11 cellular contexts compared by ENCODE assay signal in the genomic region with DNA sequence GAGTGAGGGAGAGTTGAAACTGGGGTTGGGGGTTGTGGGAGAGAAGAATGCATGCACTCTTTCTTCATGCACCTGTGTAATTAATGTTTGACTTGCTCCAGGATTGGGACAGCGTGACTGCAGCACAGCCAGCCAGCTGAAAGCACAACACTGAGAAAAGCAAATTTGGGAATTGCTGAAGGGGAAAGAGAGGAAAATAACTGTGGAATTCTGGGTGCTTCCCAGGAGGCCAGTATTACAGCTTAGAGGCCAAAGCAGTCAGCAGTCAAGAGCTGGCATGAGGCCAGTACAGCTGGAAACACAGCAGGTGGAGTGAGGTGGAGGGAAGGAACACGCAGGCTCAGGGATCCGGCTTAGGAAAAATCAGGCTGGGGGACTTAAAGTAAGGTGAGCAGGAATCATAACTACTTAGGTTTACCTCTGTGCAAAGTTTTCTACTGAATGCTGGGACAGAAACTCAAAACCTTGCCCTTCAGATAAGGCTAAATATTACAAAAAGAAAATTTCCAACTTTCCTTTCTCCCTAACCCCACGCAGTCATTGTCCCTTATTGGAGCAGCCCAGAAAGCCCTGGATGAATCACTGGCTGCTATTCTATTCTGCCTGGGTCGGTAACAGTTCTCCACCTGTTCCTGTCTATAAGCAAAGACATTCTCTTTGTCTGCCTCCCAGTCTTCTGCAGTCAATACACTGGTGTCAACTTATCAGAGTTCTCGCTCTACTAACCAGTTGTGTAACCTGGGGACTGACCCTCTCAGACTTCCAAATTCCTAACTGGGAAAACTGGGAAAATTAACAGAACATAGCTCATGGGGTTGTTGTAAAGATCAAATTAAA.
A peak's percentile ranks its signal among the peaks of the same experiment; 100 is the strongest.
DNase-seq lines count a peak whose midpoint lies in the region; ATAC-seq and TF ChIP-seq lines count a peak whose summit lies in the region.
"Had no signal": no experiment of that assay in that cellular context is flagged by ENCODE, and none has a peak within 500 bp of the region (broad histone marks: within the 10 kb centered on the region; RNA-seq: fewer than 3 reads in every experiment).

No MANE protein-coding gene starts in this region.

- TF ChIP-seq EP300 in ovary (IDR thresholded peaks at IDR 0.05), result no peak

- no peak for TF ChIP-seq POLR2A in ovary (IDR thresholded peaks at IDR 0.05)

- WGBS in ovary, 3 donors, result 56 to 64% (median 58%) methylated on average over 6 of the region's 6 CpGs

- H3K4me3 ChIP-seq in epithelial cell of proximal tubule (ENCODE audit: low read depth, low read length), result peak overlapping the region; percentile 7
- no peak overlapping the region for H3K4me3 ChIP-seq in ovary

- CTCF ChIA-PET in GM10248 (lab: Yijun Ruan, JAX), result interaction anchor here (1.3 to 1.6 kb wide), 5 partner anchors 9 to 24 kb away, joined by 4 to 6 read pairs (median 5); no protein-coding TSS in a partner anchor

- ATAC-seq in GM18861 (IDR thresholded peaks at IDR 0.05; ENCODE audit: unreplicated experiment), result no peak
- ATAC-seq: activated naive CD8-positive, alpha-beta T cell treated with anti-CD3 and anti-CD28 coated beads, Interleukin-2, amount 50 U/mL, for 24 hours; CD8-positive, alpha-beta T cell had no signal

- H3K4me1 ChIP-seq in ovary (ENCODE audit: insufficient read depth), result peaks cover 2% of the 10 kb centered on the region

- no peaks in the 10 kb centered on the region for H3K27me3 ChIP-seq in ovary

- TF ChIP-seq CTCF in epithelial cell of proximal tubule (conservative IDR thresholded peaks at IDR 0.05; ENCODE audit: low read depth, low read length), result no peak
- no peak for TF ChIP-seq CTCF in ovary (IDR thresholded peaks at IDR 0.05)
- no peak for TF ChIP-seq CTCF in GM10248 (IDR thresholded peaks at IDR 0.05; ENCODE audit: control extremely low read depth, extremely low read depth, low read depth, missing control alignments)

- no peaks in the 10 kb centered on the region for H3K9me3 ChIP-seq in ovary

- POLR2A ChIA-PET in GM10248 (lab: Yijun Ruan, JAX), result no interaction called here

- no peak overlapping the region for H3K27ac ChIP-seq in ovary

- no peaks in the 10 kb centered on the region for H3K36me3 ChIP-seq in ovary

- intact Hi-C loops in ovary (cut with DNase I), result no loop called here

- DNase-seq in DMS53 treated with DMSO at 0.1 percent for 48 hours (lab: John Stamatoyannopoulos, UW; ENCODE audit: unreplicated experiment) (peak; percentile 43), NCI-H345 (lab: John Stamatoyannopoulos, UW) (peak; percentile 86), epithelial cell of proximal tubule (ENCODE audit: low read depth) (peak; percentile 81), ovary (peak; percentile 13 to 42 (median 36)), RPMI8226 (no peak), GM10248 (ENCODE audit: extremely low spot score) (no peak)
- no peak for DNase-seq in effector CD4-positive, alpha-beta T cell
- DNase-seq: activated CD4-positive, alpha-beta T cell treated with anti-CD3 and anti-CD28 coated beads for 48 hours; activated naive CD8-positive, alpha-beta T cell treated with anti-CD3 and anti-CD28 coated beads, Interleukin-2, amount 50 U/mL, for 24 hours; CD8-positive, alpha-beta T cell had no signal

Comparison
In these comparisons a context has a peak if more than half of its experiments do, and no peak if none do; other contexts are left out.
1. DNase-seq: peak in DMS53 treated with DMSO at 0.1 percent for 48 hours (single experiment), NCI-H345 (single experiment), epithelial cell of proximal tubule (single experiment) and ovary (5 of 5); none in RPMI8226 (single experiment), effector CD4-positive, alpha-beta T cell (single experiment) and GM10248 (single experiment).